ENCODE assay signal across 8 cellular contexts in the genomic region with DNA sequence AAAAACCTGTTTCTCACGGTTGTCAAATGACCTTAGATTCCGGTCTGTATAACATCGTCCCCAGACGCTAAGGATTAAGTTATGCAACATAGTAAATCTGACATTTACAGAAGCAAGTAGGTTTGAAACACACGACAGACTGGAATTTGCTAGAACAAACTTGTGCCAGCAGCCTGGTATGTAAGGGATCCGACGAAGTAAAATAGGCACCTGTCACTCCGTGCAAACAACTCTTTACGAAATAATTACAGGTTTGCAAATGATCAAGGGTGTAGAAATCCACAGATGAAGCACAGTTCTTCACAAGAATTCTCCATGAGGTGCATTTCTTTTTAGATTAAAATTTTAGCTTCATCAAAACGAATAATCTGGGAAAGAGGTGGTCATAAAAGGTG. TPM values are rescaled to one million over a fixed set of nuclear protein-coding genes. Genes with fewer than 3 reads are reported as not detected.
DNase-seq lines count a peak whose midpoint lies in the region; ATAC-seq and TF ChIP-seq lines count a peak whose summit lies in the region.

No MANE protein-coding gene starts in this region.

- no peak overlapping the region for H2BK12ac ChIP-seq in trophoblast cell (ENCODE audit: low read length)

- no peak overlapping the region for H3K14ac ChIP-seq in trophoblast cell (ENCODE audit: low read length)

- no peaks in the 10 kb centered on the region for H3K9me3 Mint-ChIP-seq in T-helper 2 cell treated with Interferon-gamma antibody and Interleukin-4, amounts not matched to agents 5 μg/mL and 100 μg/mL, for 36 hours

- no peak for DNase-seq in T-helper 2 cell treated with Interferon-gamma antibody and Interleukin-4, amounts not matched to agents 5 μg/mL and 100 μg/mL, for 36 hours (ENCODE audit: low spot score)
- DNase-seq in fibroblast of villous mesenchyme (ENCODE audit: low read depth), result peak; percentile 54
- DNase-seq in trophoblast cell, result peak in 1 of 2 donors; percentile 32
- DNase-seq in NCI-H187 (lab: John Stamatoyannopoulos, UW), result no peak

- no peak overlapping the region for H4K91ac ChIP-seq in trophoblast cell (ENCODE audit: low read depth, low read length)

- no peak overlapping the region for H2BK5ac ChIP-seq in trophoblast cell (ENCODE audit: low read depth, low read length, poor library complexity)

- H3K27me3 Mint-ChIP-seq in T-helper 2 cell treated with Interferon-gamma antibody and Interleukin-4, amounts not matched to agents 5 μg/mL and 100 μg/mL, for 36 hours (ENCODE audit: low read depth), result no peaks in the 10 kb centered on the region

- H3K23ac ChIP-seq in trophoblast cell (ENCODE audit: low read length), result no peak overlapping the region

- peaks cover 0 to 2% of the 10 kb centered on the region in 2 experiments for H3K36me3 ChIP-seq in trophoblast cell (ENCODE audit: control insufficient read depth in 1 of 2, insufficient read depth in 2 of 2, low read length in 2 of 2)

- peaks cover 30% of the 10 kb centered on the region for H3K4me1 Mint-ChIP-seq in T-helper 2 cell treated with Interferon-gamma antibody and Interleukin-4, amounts not matched to agents 5 μg/mL and 100 μg/mL, for 36 hours (ENCODE audit: low read depth)

- H3K36me3 Mint-ChIP-seq in T-helper 2 cell treated with Interferon-gamma antibody and Interleukin-4, amounts not matched to agents 5 μg/mL and 100 μg/mL, for 36 hours (ENCODE audit: low read depth), result peaks cover 22% of the 10 kb centered on the region

- peaks cover 5% of the 10 kb centered on the region for H3K79me1 ChIP-seq in trophoblast cell (ENCODE audit: low read length)

- H3K27ac ChIP-seq in C4-2B, result peak overlapping the region; percentile 75
- no peak overlapping the region for H3K27ac ChIP-seq in trophoblast cell (ENCODE audit: low read depth, low read length)

- no peak overlapping the region for H3K18ac ChIP-seq in trophoblast cell (ENCODE audit: low read length)

- peak overlapping the region; percentile 74 for H3K27ac Mint-ChIP-seq in T-helper 2 cell treated with Interferon-gamma antibody and Interleukin-4, amounts not matched to agents 5 μg/mL and 100 μg/mL, for 36 hours

- H4K12ac ChIP-seq in trophoblast cell (ENCODE audit: low read depth, low read length), result no peak overlapping the region

- H3K27me3 ChIP-seq in trophoblast cell (ENCODE audit: insufficient read depth, low read length), result no peaks in the 10 kb centered on the region

- no peak overlapping the region for H2AFZ ChIP-seq in trophoblast cell (ENCODE audit: insufficient read depth, low read length, poor library complexity)

- peaks cover 2% of the 10 kb centered on the region for H3K79me2 ChIP-seq in trophoblast cell (ENCODE audit: control insufficient read depth, insufficient read depth, low read length, poor library complexity)

- ATAC-seq in GM19372 (IDR thresholded peaks at IDR 0.05; ENCODE audit: low read depth, unreplicated experiment) (peak; percentile 9), HG03460 (IDR thresholded peaks at IDR 0.05; ENCODE audit: unreplicated experiment) (peak; percentile 12), GM21717 (IDR thresholded peaks at IDR 0.05; ENCODE audit: unreplicated experiment) (no peak)

- no peak overlapping the region for H4K8ac ChIP-seq in trophoblast cell (ENCODE audit: low read depth, low read length)

- H2BK120ac ChIP-seq in trophoblast cell (ENCODE audit: insufficient read depth, low read length, poor library complexity), result no peak overlapping the region

- H3K4me2 ChIP-seq in trophoblast cell (ENCODE audit: low read length), result peak overlapping the region; percentile 80

- peak overlapping the region; percentile 90 for H3K4me3 Mint-ChIP-seq in T-helper 2 cell treated with Interferon-gamma antibody and Interleukin-4, amounts not matched to agents 5 μg/mL and 100 μg/mL, for 36 hours

- H3K4me3 ChIP-seq in fibroblast of villous mesenchyme (ENCODE audit: low read depth, low read length), result peak overlapping the region; percentile 89
- peak overlapping the region; percentile 86 for H3K4me3 ChIP-seq in trophoblast cell (ENCODE audit: low read depth, low read length)

- no peak overlapping the region for H2AK5ac ChIP-seq in trophoblast cell (ENCODE audit: low read length)

- no peak overlapping the region for H3K4ac ChIP-seq in trophoblast cell (ENCODE audit: low read depth, low read length)

- TF ChIP-seq CTCF in C4-2B (conservative IDR thresholded peaks at IDR 0.05) (no peak), fibroblast of villous mesenchyme (IDR thresholded peaks at IDR 0.05; ENCODE audit: insufficient read depth, low read depth, low read length) (no peak)

- WGBS in trophoblast cell (ENCODE audit: extremely low coverage, insufficient coverage, insufficient read length), result no CpG with 5 or more reads among the region's 10 CpGs

- H3K4me1 ChIP-seq in trophoblast cell (ENCODE audit: control insufficient read depth in 1 of 2, insufficient read depth in 2 of 2, low read length in 2 of 2), result peaks cover 0 to 2% of the 10 kb centered on the region in 2 experiments

- no peak overlapping the region for H3K9ac ChIP-seq in trophoblast cell (ENCODE audit: low read length)

- no peaks in the 10 kb centered on the region for H3K9me3 ChIP-seq in trophoblast cell (ENCODE audit: insufficient read depth, low read depth, low read length)

RNA-seq across cellular contexts. Expression of a gene that starts 0.5 kb away (rescaled TPM):
- 47.7 and 60.9 TPM in 2 replicates for total RNA-seq in fibroblast of villous mesenchyme
- 27.6 and 30.3 TPM in 2 replicates for polyA plus RNA-seq in trophoblast cell (2013)
